1 cellular context compared by ENCODE assay signal in genomic region chr1:32636793-32637561, GRCh38.
TF ChIP-seq lines count a peak whose summit lies in the region.

No MANE protein-coding gene starts in this region.

TF ChIP-seq in K562, 482 proteins besides CTCF, POLR2A, EP300 and RAD21:
- TF ChIP-seq MAFG (tag; conservative IDR thresholded peaks at IDR 0.05) (peak; percentile 62), JUNB (CRISPR knock-in tag; conservative IDR thresholded peaks at IDR 0.05) (no peak), NFE2 (IDR thresholded peaks at IDR 0.05; ENCODE audit: low read depth) (peak; percentile 70), ZNF780A (CRISPR knock-in tag; IDR thresholded peaks at IDR 0.05) (no peak), ZNF316 (IDR thresholded peaks at IDR 0.05) (peak; percentile 66), C11orf30 (IDR thresholded peaks at IDR 0.05; ENCODE audit: low read depth) (peak; percentile 36; the same call in 1 of the 2 replicates), MAFK (IDR thresholded peaks at IDR 0.05; ENCODE audit: low read length) (peak; percentile 15; the same call in 1 of the 2 replicates)
